ENCODE assay signal across 15 cellular contexts in the genomic region with DNA sequence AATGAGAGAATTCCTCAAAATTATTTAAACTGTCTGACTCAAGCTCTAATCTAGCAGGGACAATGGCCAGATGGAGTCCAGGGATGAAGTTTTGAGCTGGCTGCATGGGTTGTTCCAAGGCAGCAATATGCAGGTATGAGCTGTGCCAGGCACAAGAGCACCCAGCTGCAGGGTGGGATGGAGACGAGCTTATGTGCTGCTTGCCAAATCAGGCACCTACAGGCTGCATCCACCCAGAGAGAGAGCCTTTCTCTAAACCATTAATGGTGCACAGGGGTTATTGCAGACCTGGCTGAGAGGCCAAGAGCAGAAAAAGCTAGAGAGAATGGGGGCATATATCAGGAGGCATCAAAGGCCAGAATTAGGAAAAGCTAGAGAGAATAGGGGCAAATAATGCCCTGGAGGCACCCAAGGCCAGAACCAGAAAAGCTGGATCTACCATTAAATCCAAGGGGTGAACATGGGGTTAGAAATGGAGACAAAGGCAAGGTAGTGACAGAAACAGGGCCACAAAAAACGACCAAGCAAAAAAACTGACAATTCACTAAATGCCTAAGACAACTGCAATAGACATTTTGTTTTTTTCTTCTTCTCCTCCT. TPM values are rescaled to one million over a fixed set of nuclear protein-coding genes. Genes with fewer than 3 reads are reported as not detected.
DNase-seq lines count a peak whose midpoint lies in the region; ATAC-seq and TF ChIP-seq lines count a peak whose summit lies in the region.
"Had no signal": no experiment of that assay in that cellular context is flagged by ENCODE, and none has a peak within 500 bp of the region (broad histone marks: within the 10 kb centered on the region; RNA-seq: fewer than 3 reads in every experiment).

No MANE protein-coding gene starts in this region.

- no peaks in the 10 kb centered on the region for H3K27me3 ChIP-seq in foreskin keratinocyte
- H3K27me3 ChIP-seq: ascending aorta, MG63, pancreas had no signal

- H3K9me3 Mint-ChIP-seq in activated T-cell treated with anti-CD3 and anti-CD28 coated beads, Interleukin-2, amount 50 U/mL, for 24 hours: peaks cover 10% of the 10 kb centered on the region
- H3K9me3 Mint-ChIP-seq in stimulated activated effector memory CD8-positive, alpha-beta T cell treated with anti-CD3 and anti-CD28 coated beads, Interleukin-12 subunit alpha, Interleukin-12 subunit beta, amount 100 ng/mL, for 72 hours: peaks cover 8% of the 10 kb centered on the region
- H3K9me3 Mint-ChIP-seq in HFFc6: peaks cover 13% of the 10 kb centered on the region

- H3K4me1 ChIP-seq in foreskin keratinocyte: peaks cover 18% of the 10 kb centered on the region
- H3K4me1 ChIP-seq: ascending aorta, pancreas had no signal

- no peak for DNase-seq in activated T-cell treated with anti-CD3 and anti-CD28 coated beads, Interleukin-2, amount 50 U/mL, for 24 hours
- DNase-seq in activated T-cell treated with anti-CD3 and anti-CD28 coated beads, Interleukin-2, amount 50 U/mL, for 48 hours: no peak
- peak; percentile 55 for DNase-seq in RPMI8226
- DNase-seq in foreskin keratinocyte: peak in 1 of 2 donors; percentile 6
- DNase-seq in stimulated activated effector memory CD8-positive, alpha-beta T cell treated with anti-CD3 and anti-CD28 coated beads, Interleukin-12 subunit alpha, Interleukin-12 subunit beta, amount 100 ng/mL, for 72 hours (ENCODE audit: low spot score in 2 of 2): peak in 1 of 2 donors; percentile 47
- DNase-seq in HFFc6: no peak
- DNase-seq in activated gamma-delta T cell treated with Interleukin-2 at 50 U/mL for 16 hours: no peak
- no peak for DNase-seq in HK-2 (ENCODE audit: unreplicated experiment)
- DNase-seq: MG63, pancreas, SHP77, substantia nigra had no signal

- H3K27me3 Mint-ChIP-seq in activated T-cell treated with anti-CD3 and anti-CD28 coated beads, Interleukin-2, amount 50 U/mL, for 24 hours: no peaks in the 10 kb centered on the region
- H3K27me3 Mint-ChIP-seq in HFFc6 (ENCODE audit: insufficient read depth): peaks cover 5% of the 10 kb centered on the region; the same call in 1 of the 2 replicates

- H3K36me3 Mint-ChIP-seq in activated T-cell treated with anti-CD3 and anti-CD28 coated beads, Interleukin-2, amount 50 U/mL, for 24 hours (ENCODE audit: low read depth): peaks cover 7% of the 10 kb centered on the region
- H3K36me3 Mint-ChIP-seq in stimulated activated effector memory CD8-positive, alpha-beta T cell treated with anti-CD3 and anti-CD28 coated beads, Interleukin-12 subunit alpha, Interleukin-12 subunit beta, amount 100 ng/mL, for 72 hours: peaks cover 5% of the 10 kb centered on the region
- H3K36me3 Mint-ChIP-seq in HFFc6 (ENCODE audit: low read depth): peaks cover 18% of the 10 kb centered on the region

- peaks cover 75% of the 10 kb centered on the region for H3K4me1 Mint-ChIP-seq in activated T-cell treated with anti-CD3 and anti-CD28 coated beads, Interleukin-2, amount 50 U/mL, for 24 hours (ENCODE audit: low read depth)
- H3K4me1 Mint-ChIP-seq in stimulated activated effector memory CD8-positive, alpha-beta T cell treated with anti-CD3 and anti-CD28 coated beads, Interleukin-12 subunit alpha, Interleukin-12 subunit beta, amount 100 ng/mL, for 72 hours: peaks cover 59% of the 10 kb centered on the region
- H3K4me1 Mint-ChIP-seq in HFFc6 (ENCODE audit: low read depth): peaks cover 22% of the 10 kb centered on the region

- no peak overlapping the region for H3K4me3 Mint-ChIP-seq in activated T-cell treated with anti-CD3 and anti-CD28 coated beads, Interleukin-2, amount 50 U/mL, for 24 hours
- peak overlapping the region; percentile 22 for H3K4me3 Mint-ChIP-seq in stimulated activated effector memory CD8-positive, alpha-beta T cell treated with anti-CD3 and anti-CD28 coated beads, Interleukin-12 subunit alpha, Interleukin-12 subunit beta, amount 100 ng/mL, for 72 hours
- H3K4me3 Mint-ChIP-seq in HFFc6: no peak overlapping the region

- H3K27ac ChIP-seq in foreskin keratinocyte: peak overlapping the region; percentile 91
- H3K27ac ChIP-seq: ascending aorta had no signal

- TF ChIP-seq CTCF in foreskin keratinocyte (conservative IDR thresholded peaks at IDR 0.05) (no peak), HFFc6 (IDR thresholded peaks at IDR 0.05) (no peak)

- ATAC-seq in foreskin keratinocyte: no peak
- no peak for ATAC-seq in stimulated activated effector memory CD8-positive, alpha-beta T cell treated with anti-CD3 and anti-CD28 coated beads, Interleukin-12 subunit alpha, Interleukin-12 subunit beta, amount 100 ng/mL, for 72 hours

- peak overlapping the region; percentile 13 for H3K27ac Mint-ChIP-seq in activated T-cell treated with anti-CD3 and anti-CD28 coated beads, Interleukin-2, amount 50 U/mL, for 24 hours
- H3K27ac Mint-ChIP-seq in stimulated activated effector memory CD8-positive, alpha-beta T cell treated with anti-CD3 and anti-CD28 coated beads, Interleukin-12 subunit alpha, Interleukin-12 subunit beta, amount 100 ng/mL, for 72 hours: peak overlapping the region; percentile 29
- H3K27ac Mint-ChIP-seq in HFFc6: no peak overlapping the region

RNA-seq across cellular contexts. Expression of a gene that starts 11.0 kb away (rescaled TPM):
- total RNA-seq in foreskin keratinocyte: not detected in 2 replicates
- not detected in 2 replicates for polyA plus RNA-seq in foreskin keratinocyte
- total RNA-seq in HFFc6 (2021; fragmentation: NEBNext Ultra II Directional; extraction: Animal tissue kit (Norgen Biotek cat#: 25700)): not detected
- total RNA-seq: ascending aorta, HT-29, lung microvascular endothelial cell, pancreas had no signal
- polyA plus RNA-seq: pancreas had no signal

RNA-seq across cellular contexts. Expression of a gene that starts 24.2 kb away (rescaled TPM):
- not detected in 2 replicates for total RNA-seq in foreskin keratinocyte
- polyA plus RNA-seq in foreskin keratinocyte: not detected in 2 replicates
- not detected for total RNA-seq in HFFc6 (2021; fragmentation: NEBNext Ultra II Directional; extraction: Animal tissue kit (Norgen Biotek cat#: 25700))
- total RNA-seq: ascending aorta, HT-29, lung microvascular endothelial cell, pancreas had no signal
- polyA plus RNA-seq: pancreas had no signal

RNA-seq across cellular contexts. Expression of a gene that starts 29.9 kb away (rescaled TPM):
- total RNA-seq in foreskin keratinocyte: 0.31 and 0.60 TPM in 2 replicates
- 0.32 and 0.57 TPM in 2 replicates for polyA plus RNA-seq in foreskin keratinocyte
- 1 to 10 TPM in 2 of 6 experiments, under 1 TPM in 4; 0.75 to 2.5 (median 0.96) TPM for total RNA-seq in HFFc6 (2021; fragmentation: NEBNext Ultra II Directional; extraction: Animal tissue kit (Norgen Biotek cat#: 25700))
- total RNA-seq: ascending aorta, HT-29, lung microvascular endothelial cell, pancreas had no signal
- polyA plus RNA-seq: pancreas had no signal

RNA-seq across cellular contexts. Expression of a gene that starts 30.6 kb away (rescaled TPM):
- not detected in 2 replicates for total RNA-seq in foreskin keratinocyte
- not detected in 2 replicates for polyA plus RNA-seq in foreskin keratinocyte
- total RNA-seq in HFFc6 (2021; fragmentation: NEBNext Ultra II Directional; extraction: Animal tissue kit (Norgen Biotek cat#: 25700)): not detected
- total RNA-seq: ascending aorta, HT-29, lung microvascular endothelial cell, pancreas had no signal
- polyA plus RNA-seq: pancreas had no signal

RNA-seq across cellular contexts. Expression of a gene that starts 37.0 kb away (rescaled TPM):
- not detected in 2 replicates for total RNA-seq in foreskin keratinocyte
- polyA plus RNA-seq in foreskin keratinocyte: not detected in 2 replicates
- total RNA-seq in HFFc6 (2021; fragmentation: NEBNext Ultra II Directional; extraction: Animal tissue kit (Norgen Biotek cat#: 25700)): not detected
- total RNA-seq: ascending aorta, HT-29, lung microvascular endothelial cell, pancreas had no signal
- polyA plus RNA-seq: pancreas had no signal
